In genomic region chr1:111737216-111738132, GRCh38 we compare ENCODE assay signal across 8 cellular contexts. TPM values are rescaled to one million over a fixed set of nuclear protein-coding genes. Genes with fewer than 3 reads are reported as not detected.
DNase-seq lines count a peak whose midpoint lies in the region; ATAC-seq and TF ChIP-seq lines count a peak whose summit lies in the region.

No MANE protein-coding gene starts in this region.

- H3K4me3 Mint-ChIP-seq in natural killer cell: peak overlapping the region; percentile 84

- peak overlapping the region; percentile 91 to 99 (median 95) for H3K4me2 ChIP-seq in BLaER1 treated with 17β-estradiol and CSF1 and Interleukin-3, amounts not matched to agents 10 nM and 100 nM
- peak overlapping the region; percentile 95 for H3K4me2 ChIP-seq in Karpas-422 (ENCODE audit: low read depth, low read length, poor library complexity, severe bottlenecking)

- H2AFZ ChIP-seq in Karpas-422 (ENCODE audit: low read length): no peak overlapping the region

- H3K4me3 ChIP-seq in BLaER1 treated with 17β-estradiol and CSF1 and Interleukin-3, amounts not matched to agents 10 nM and 100 nM: peak overlapping the region; percentile 57 to 73 (median 64)
- H3K4me3 ChIP-seq in Karpas-422 (ENCODE audit: low read length) (peak overlapping the region; percentile 67), colonic mucosa (peak overlapping the region; percentile 58)

- peak overlapping the region in 1 of 2 donors; percentile 13 for H3K27ac Mint-ChIP-seq in natural killer cell

- H3K36me3 Mint-ChIP-seq in natural killer cell: no peaks in the 10 kb centered on the region

- H3K27me3 ChIP-seq in BLaER1 treated with 17β-estradiol and CSF1 and Interleukin-3, amounts not matched to agents 10 nM and 100 nM: peaks cover 29 to 58% (median 41%) of the 10 kb centered on the region in 11 experiments
- H3K27me3 ChIP-seq in Karpas-422 (ENCODE audit: low read length) (no peaks in the 10 kb centered on the region), colonic mucosa (no peaks in the 10 kb centered on the region)

- H3K27me3 Mint-ChIP-seq in natural killer cell (ENCODE audit: low read depth in 2 of 2): peaks cover 14 to 26% of the 10 kb centered on the region in 2 donors

- DNase-seq in Karpas-422 (no peak), colonic mucosa (no peak), natural killer cell (no peak), NCI-H1105 treated with DMSO at 0.1 percent for 48 hours (lab: John Stamatoyannopoulos, UW) (no peak), NCI-H1105 (lab: John Stamatoyannopoulos, UW) (no peak)
- DNase-seq in stimulated activated CD4-positive, alpha-beta T cell treated with anti-CD3 and anti-CD28 coated beads, Interleukin-12 subunit alpha, Interleukin-12 subunit beta, amount 100 ng/mL, for 4 hours: no peak

- no peaks in the 10 kb centered on the region for H3K9me3 Mint-ChIP-seq in natural killer cell

- no peaks in the 10 kb centered on the region for H3K79me2 ChIP-seq in Karpas-422 (ENCODE audit: low read length)

- H3K4me1 Mint-ChIP-seq in natural killer cell: peaks cover 22 to 36% of the 10 kb centered on the region in 2 donors

- ATAC-seq in natural killer cell: no peak
- no peak for ATAC-seq in GM18870 (IDR thresholded peaks at IDR 0.05; ENCODE audit: unreplicated experiment)

- no peaks in the 10 kb centered on the region for H3K36me3 ChIP-seq in BLaER1 treated with 17β-estradiol and CSF1 and Interleukin-3, amounts not matched to agents 10 nM and 100 nM
- H3K36me3 ChIP-seq in Karpas-422 (ENCODE audit: insufficient read depth, low read length) (no peaks in the 10 kb centered on the region), colonic mucosa (no peaks in the 10 kb centered on the region)

- H3K4me1 ChIP-seq in BLaER1 treated with 17β-estradiol and CSF1 and Interleukin-3, amounts not matched to agents 10 nM and 100 nM: peaks cover 68 to 88% (median 80%) of the 10 kb centered on the region in 10 experiments
- H3K4me1 ChIP-seq in Karpas-422 (ENCODE audit: low read length) (peaks cover 30% of the 10 kb centered on the region), colonic mucosa (peaks cover 5% of the 10 kb centered on the region)

- peak overlapping the region; percentile 70 to 86 (median 78); a peak in 20 of 22 replicates for H3K9ac ChIP-seq in BLaER1 treated with 17β-estradiol and CSF1 and Interleukin-3, amounts not matched to agents 10 nM and 100 nM
- H3K9ac ChIP-seq in Karpas-422 (ENCODE audit: low read length): peak overlapping the region; percentile 74
- H3K9ac ChIP-seq in colonic mucosa (ENCODE audit: low read depth in 2 of 2, low read length in 2 of 2): peak overlapping the region; percentile 81 to 89

- peaks cover 0 to 6% (median 0%) of the 10 kb centered on the region in 11 experiments; a peak in 1 of 22 replicates for H4K20me1 ChIP-seq in BLaER1 treated with 17β-estradiol and CSF1 and Interleukin-3, amounts not matched to agents 10 nM and 100 nM
- H4K20me1 ChIP-seq in Karpas-422 (ENCODE audit: insufficient read depth, low read depth, low read length): peaks cover 12% of the 10 kb centered on the region; the same call in 1 of the 2 replicates

- TF ChIP-seq CTCF in colonic mucosa (IDR thresholded peaks at IDR 0.05) (no peak), natural killer cell (IDR thresholded peaks at IDR 0.05) (no peak)

- intact Hi-C loops in colonic mucosa (cut with DNase I): no loop called here
- intact Hi-C loops in natural killer cell (cut with micrococcal nuclease): no loop called here

- no peaks in the 10 kb centered on the region for H3K9me3 ChIP-seq in BLaER1 treated with 17β-estradiol and CSF1 and Interleukin-3, amounts not matched to agents 10 nM and 100 nM (replicated peaks in 1 of 11)
- no peaks in the 10 kb centered on the region for H3K9me3 ChIP-seq in Karpas-422 (ENCODE audit: low read length)
- H3K9me3 ChIP-seq in colonic mucosa: no peaks in the 10 kb centered on the region

- peak overlapping the region in 7 of 11 experiments; percentile 65 to 84 (median 75); a peak in 8 of 22 replicates for H3K27ac ChIP-seq in BLaER1 treated with 17β-estradiol and CSF1 and Interleukin-3, amounts not matched to agents 10 nM and 100 nM
- H3K27ac ChIP-seq in Karpas-422 (ENCODE audit: low read length) (no peak overlapping the region), colonic mucosa (no peak overlapping the region)

- H3K9me2 ChIP-seq in Karpas-422 (replicated peaks; ENCODE audit: insufficient read depth, low read length): no peaks in the 10 kb centered on the region

RNA-seq across cellular contexts. Expression of gene INKA2, which starts 1.7 kb away (rescaled TPM):
- total RNA-seq in Karpas-422 (2014; rRNA removed; shearing (Covaris generic); ENCODE audit: low replicate concordance): 1.1 and 1.6 TPM in 2 replicates
- 1 to 10 TPM; 2.2 to 4.0 TPM for total RNA-seq in colonic mucosa
- 1 to 10 TPM in 2 of 3 donors, under 1 TPM in 1; 0.48 to 2.6 (median 1.4) TPM for total RNA-seq in natural killer cell

RNA-seq across cellular contexts. Expression of gene DDX20, which starts 18.2 kb away (rescaled TPM):
- 20.6 and 33.3 TPM in 2 replicates for total RNA-seq in Karpas-422 (2014; rRNA removed; shearing (Covaris generic); ENCODE audit: low replicate concordance)
- total RNA-seq in colonic mucosa (10 to 100 TPM in 1 of 2 donors, 1 to 10 TPM in 1; 9.6 to 11.5 TPM), natural killer cell (10 to 100 TPM; 17.5 to 21.8 (median 17.7) TPM)

Comparison
In these comparisons a context has a peak if more than half of its experiments do, and no peak if none do; other contexts are left out.
1. H3K27ac ChIP-seq: peak in BLaER1 treated with 17β-estradiol and CSF1 and Interleukin-3, amounts not matched to agents 10 nM and 100 nM (7 of 11); none in Karpas-422 (single experiment) and colonic mucosa (single experiment).
2. Peak in every context shown above with its lines, with median percentiles within 50 percentile points of each other: H3K4me3 ChIP-seq and H3K9ac ChIP-seq.